ENCODE assay signal across 9 cellular contexts in the genomic region with DNA sequence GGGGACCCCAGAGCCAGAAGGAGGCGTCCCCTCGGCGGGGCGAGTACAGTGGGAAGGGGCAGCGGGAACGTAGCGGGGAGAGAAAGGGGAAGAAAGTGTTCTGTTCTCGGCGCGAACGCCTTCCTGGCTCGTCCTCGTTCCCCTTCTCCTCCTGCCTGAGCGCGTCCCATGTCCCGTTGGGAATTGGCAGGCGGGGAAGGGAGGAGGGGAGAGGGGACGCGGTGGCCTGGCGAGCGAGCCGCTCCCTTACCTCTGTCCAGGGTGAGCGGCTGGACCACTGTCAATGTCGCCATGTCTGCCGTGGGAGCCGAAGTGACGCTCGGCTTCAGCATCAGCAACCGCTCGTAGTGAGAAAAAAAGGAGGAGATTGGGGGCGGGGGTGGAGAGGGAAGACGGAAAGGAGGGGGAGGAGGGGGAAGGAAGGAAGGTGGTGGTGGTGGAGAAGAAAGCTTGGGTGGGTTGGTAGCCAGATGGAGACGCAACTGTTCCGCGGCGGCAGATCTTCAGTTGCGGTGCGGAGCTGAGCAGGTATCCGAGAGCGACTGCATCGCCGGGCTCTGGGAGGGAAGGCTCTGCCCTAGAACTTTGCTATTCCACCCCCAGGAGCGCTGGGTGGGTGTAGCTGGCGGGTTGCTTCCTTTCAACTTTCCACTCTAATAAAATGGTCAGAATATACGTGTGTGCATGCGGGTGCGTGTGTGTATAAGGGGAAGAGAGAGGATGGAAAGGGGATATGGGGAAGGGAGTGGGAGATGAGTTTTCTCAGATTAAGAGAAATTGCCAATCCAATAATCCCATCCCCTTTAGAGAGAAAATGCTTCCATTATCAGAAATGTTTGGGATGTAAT. TPM values are rescaled to one million over a fixed set of nuclear protein-coding genes. Genes with fewer than 3 reads are reported as not detected.
A peak's percentile ranks its signal among the peaks of the same experiment; 100 is the strongest.
DNase-seq lines count a peak whose midpoint lies in the region; ATAC-seq lines count a peak whose summit lies in the region.
"Had no signal": no experiment of that assay in that cellular context is flagged by ENCODE, and none has a peak within 500 bp of the region (broad histone marks: within the 10 kb centered on the region; RNA-seq: fewer than 3 reads in every experiment).

Gene LIN7A (minus strand): TSS at position 544 of the 848 bp plus-strand sequence. CDS start 212 bp downstream, at position 332.

- H3K36me3 ChIP-seq in ectodermal cell (ENCODE audit: control insufficient read depth, insufficient read depth, low read length): no peaks in the 10 kb centered on the region
- H3K36me3 ChIP-seq in mesenchymal stem cell (ENCODE audit: control insufficient read depth in 1 of 2, insufficient read depth in 2 of 2, low read depth in 1 of 2, low read length in 2 of 2): no peaks in the 10 kb centered on the region

- H3K27me3 ChIP-seq in ectodermal cell (ENCODE audit: control insufficient read depth, insufficient read depth, low read length, poor library complexity, severe bottlenecking): peaks cover 24% of the 10 kb centered on the region
- no peaks in the 10 kb centered on the region for H3K27me3 ChIP-seq in mesenchymal stem cell (ENCODE audit: control insufficient read depth in 1 of 2, insufficient read depth in 1 of 2, low read length in 2 of 2)

- peak within 1 kb of the TSS in 1 of 2 experiments; percentile 72 for H2BK12ac ChIP-seq in mesenchymal stem cell (ENCODE audit: low read length in 2 of 2)

- H3K9me3 ChIP-seq in ectodermal cell (ENCODE audit: control insufficient read depth, low read length) (no peaks in the 10 kb centered on the region), mesenchymal stem cell (ENCODE audit: control insufficient read depth, low read length) (no peaks in the 10 kb centered on the region)

- peak within 1 kb of the TSS; percentile 45 to 92 for H3K14ac ChIP-seq in mesenchymal stem cell (ENCODE audit: low read length in 2 of 2)

- H4K8ac ChIP-seq in mesenchymal stem cell (ENCODE audit: low read length): peak within 1 kb of the TSS; percentile 47

- H3K27ac ChIP-seq in ectodermal cell (ENCODE audit: insufficient read depth, low read depth, low read length, poor library complexity, severe bottlenecking) (no peak within 1 kb of the TSS), mesenchymal stem cell (ENCODE audit: low read length, poor library complexity, severe bottlenecking) (peak within 1 kb of the TSS; percentile 85)

- H2AFZ ChIP-seq in mesenchymal stem cell (ENCODE audit: low read depth, low read length): peak within 1 kb of the TSS; percentile 89

- peak within 1 kb of the TSS; percentile 77 for H3K9ac ChIP-seq in mesenchymal stem cell (ENCODE audit: low read length)

- WGBS in ectodermal cell, 2 experiments: 1% methylated on average over 44 to 47 of the region's 47 CpGs
- WGBS in mesenchymal stem cell: under 1% methylated on average over 44 of the region's 47 CpGs

- H2BK120ac ChIP-seq in mesenchymal stem cell (ENCODE audit: low read depth, low read length): peak within 1 kb of the TSS; percentile 39

- H2BK15ac ChIP-seq in mesenchymal stem cell (ENCODE audit: low read depth, poor library complexity, severe bottlenecking): peak within 1 kb of the TSS; percentile 96

- H2BK5ac ChIP-seq in mesenchymal stem cell (ENCODE audit: low read depth, low read length, poor library complexity, severe bottlenecking): peak within 1 kb of the TSS; percentile 93

- DNase-seq in NCI-H1436 (lab: John Stamatoyannopoulos, UW): peak; percentile 73
- DNase-seq in NCI-H1436 treated with DMSO at 0.1 percent for 48 hours (lab: John Stamatoyannopoulos, UW): no peak
- DNase-seq in NCI-H524 treated with DMSO at 0.1 percent for 48 hours (lab: John Stamatoyannopoulos, UW): peak; percentile 43
- DNase-seq in mesenchymal stem cell: peak; percentile 57
- peak; percentile 42 for DNase-seq in ureter (ENCODE audit: low spot score)
- no peak for DNase-seq in activated CD4-positive, CD25-positive, alpha-beta regulatory T cell (lab: John Stamatoyannopoulos, UW)

- H3K79me1 ChIP-seq in mesenchymal stem cell (replicated peaks; ENCODE audit: low read length, poor library complexity, severe bottlenecking): peaks cover 13% of the 10 kb centered on the region

- H3K23ac ChIP-seq in mesenchymal stem cell (ENCODE audit: low read length in 2 of 2): peak within 1 kb of the TSS in 1 of 2 experiments; percentile 59

- H3K4me3 ChIP-seq in ectodermal cell (ENCODE audit: insufficient read depth, low read depth, low read length) (peak within 1 kb of the TSS; percentile 80), mesenchymal stem cell (ENCODE audit: insufficient read depth in 1 of 2, low read depth in 1 of 2, low read length in 2 of 2) (peak within 1 kb of the TSS; percentile 91 to 95)

- H3K4me2 ChIP-seq in mesenchymal stem cell (ENCODE audit: low read length, poor library complexity, severe bottlenecking): peak within 1 kb of the TSS; percentile 66

- ATAC-seq in HG02938 (IDR thresholded peaks at IDR 0.05; ENCODE audit: unreplicated experiment): peak; percentile 18

- no peak within 1 kb of the TSS for H3K4ac ChIP-seq in mesenchymal stem cell (ENCODE audit: low read depth in 1 of 2, low read length in 2 of 2)

- H3K4me1 ChIP-seq in ectodermal cell (ENCODE audit: control insufficient read depth, insufficient read depth, low read length) (no peaks in the 10 kb centered on the region), mesenchymal stem cell (ENCODE audit: control insufficient read depth, insufficient read depth, low read depth, low read length) (peaks cover 2% of the 10 kb centered on the region)

- peak within 1 kb of the TSS; percentile 80 for H2AK5ac ChIP-seq in mesenchymal stem cell (ENCODE audit: low read length, severe bottlenecking)

- peak within 1 kb of the TSS; percentile 38 to 84 for H3K18ac ChIP-seq in mesenchymal stem cell (ENCODE audit: low read depth in 1 of 2, low read length in 2 of 2)

- H4K91ac ChIP-seq in mesenchymal stem cell (ENCODE audit: low read length): peak within 1 kb of the TSS; percentile 31

RNA-seq across cellular contexts. Expression of gene LIN7A, which starts in this region (rescaled TPM):
- 12.6 TPM for polyA plus RNA-seq in ectodermal cell (2013, experiment 1 of 4)
- polyA plus RNA-seq in ectodermal cell (2013, experiment 2 of 4): 11.6 TPM
- 13.8 TPM for polyA plus RNA-seq in ectodermal cell (2013, experiment 3 of 4)
- 15.4 TPM for polyA plus RNA-seq in ectodermal cell (2013, experiment 4 of 4)
- polyA plus RNA-seq in mesenchymal stem cell (2013, experiment 1 of 2): 1.3 TPM
- polyA plus RNA-seq in mesenchymal stem cell (2013, experiment 2 of 2): 1.2 TPM
- 7.2 TPM for total RNA-seq in ureter
- total RNA-seq: B cell had no signal

Comparison
In these comparisons a context has a peak if more than half of its experiments do, and no peak if none do; other contexts are left out.
1. DNase-seq: peak in NCI-H1436 (single experiment), NCI-H524 treated with DMSO at 0.1 percent for 48 hours (single experiment), mesenchymal stem cell (single experiment) and ureter (single experiment); none in NCI-H1436 treated with DMSO at 0.1 percent for 48 hours (single experiment) and activated CD4-positive, CD25-positive, alpha-beta regulatory T cell (0 of 4).